ENCODE assay signal across 19 cellular contexts in the genomic region with DNA sequence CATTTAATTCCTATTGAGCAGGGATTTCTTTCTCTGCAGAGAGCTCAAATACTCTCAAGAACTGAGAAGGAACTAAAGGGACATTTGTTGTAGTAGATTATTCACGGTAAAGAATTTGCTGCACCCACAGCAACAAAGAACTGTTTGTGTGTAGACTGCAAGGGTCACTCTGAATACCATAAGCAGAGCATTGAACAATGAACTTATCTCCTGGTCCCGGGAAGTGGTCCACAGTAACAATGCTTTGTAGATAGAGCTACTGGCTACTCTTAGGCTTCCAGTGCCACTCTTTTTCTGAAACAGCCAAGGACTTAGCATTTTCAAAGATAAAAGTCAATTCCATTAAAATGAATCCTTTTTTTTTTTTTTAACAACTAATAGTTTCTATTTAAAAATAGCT.
DNase-seq lines count a peak whose midpoint lies in the region; ATAC-seq, FAIRE-seq and TF ChIP-seq lines count a peak whose summit lies in the region.
"Had no signal": no experiment of that assay in that cellular context is flagged by ENCODE, and none has a peak within 500 bp of the region (broad histone marks: within the 10 kb centered on the region; RNA-seq: fewer than 3 reads in every experiment).

No MANE protein-coding gene starts in this region.

- H3K79me2 ChIP-seq in HepG2 (ENCODE audit: insufficient read depth, low read length), result no peaks in the 10 kb centered on the region

- TF ChIP-seq POLR2A in HepG2 (IDR thresholded peaks at IDR 0.05; ENCODE audit: insufficient read depth in 1 of 2, low read depth in 2 of 2, low read length in 2 of 2) (no peak), right lobe of liver (IDR thresholded peaks at IDR 0.05) (no peak), tibial nerve (IDR thresholded peaks at IDR 0.05) (no peak)

- no peak for FAIRE-seq in HepG2 (lab: Jason Lieb, UNC)
- FAIRE-seq: G401.6, GM12878, H1 had no signal

- H3K36me3 ChIP-seq in HepG2 (replicated peaks in 1 of 2; ENCODE audit: control insufficient read depth in 1 of 2, insufficient read depth in 2 of 2, low read length in 2 of 2) (no peaks in the 10 kb centered on the region), right lobe of liver (no peaks in the 10 kb centered on the region), mesodermal cell (ENCODE audit: control insufficient read depth, insufficient read depth, low read length) (no peaks in the 10 kb centered on the region), tibial nerve (no peaks in the 10 kb centered on the region)

- peaks cover 12% of the 10 kb centered on the region for H3K4me1 ChIP-seq in HepG2 (ENCODE audit: insufficient read depth, low read length)
- H3K4me1 ChIP-seq in right lobe of liver, result peaks cover 0 to 18% (median 3%) of the 10 kb centered on the region in 4 donors
- no peaks in the 10 kb centered on the region for H3K4me1 ChIP-seq in mesodermal cell (ENCODE audit: control insufficient read depth, insufficient read depth, low read length, poor library complexity, severe bottlenecking)
- peaks cover 0 to 19% (median 8%) of the 10 kb centered on the region in 4 donors for H3K4me1 ChIP-seq in tibial nerve

- peaks cover 0 to 6% (median 0%) of the 10 kb centered on the region in 5 experiments for H3K9me3 Mint-ChIP-seq in brain

- H3K4me3 Mint-ChIP-seq in brain, result no peak overlapping the region
- H3K4me3 Mint-ChIP-seq: CD4-positive, alpha-beta memory T cell; IgD-negative memory B cell had no signal

- ATAC-seq in HepG2, result peak; percentile 81
- no peak for ATAC-seq in right lobe of liver
- ATAC-seq: GM12878 had no signal

- H3K27me3 ChIP-seq in HepG2 (ENCODE audit: control insufficient read depth in 1 of 2, insufficient read depth in 2 of 2, low read length in 2 of 2), result no peaks in the 10 kb centered on the region
- H3K27me3 ChIP-seq in right lobe of liver, result no peaks in the 10 kb centered on the region
- no peaks in the 10 kb centered on the region for H3K27me3 ChIP-seq in tibial nerve

- peaks cover 20% of the 10 kb centered on the region for H3K4me1 Mint-ChIP-seq in brain

- TF ChIP-seq EP300 in HepG2 (IDR thresholded peaks at IDR 0.05; ENCODE audit: low read depth in 2 of 2, low read length in 2 of 2) (no peak), HepG2 (CRISPR knock-in tag; IDR thresholded peaks at IDR 0.05; ENCODE audit: borderline replicate concordance) (no peak), tibial nerve (IDR thresholded peaks at IDR 0.05) (peak in 1 of 2 donors; percentile 38)

- no peak overlapping the region for H3K4me3 ChIP-seq in HepG2 (replicated peaks in 1 of 3; ENCODE audit: insufficient read depth in 1 of 3, low read depth in 2 of 3, low read length in 3 of 3)
- no peak overlapping the region for H3K4me3 ChIP-seq in right lobe of liver
- no peak overlapping the region for H3K4me3 ChIP-seq in mesodermal cell (ENCODE audit: extremely low read depth, insufficient read depth, low read length, poor library complexity, severe bottlenecking)
- no peak overlapping the region for H3K4me3 ChIP-seq in tibial nerve
- H3K4me3 ChIP-seq: GM12878 had no signal

- WGBS in HepG2 (ENCODE audit: low lambda C conversion rate), result 0% methylated on average over 2 of the region's 2 CpGs
- 47% methylated on average over 2 of the region's 2 CpGs for WGBS in right lobe of liver (ENCODE audit: insufficient coverage, low coverage, low lambda C conversion rate, missing lambda C conversion rate)
- 86 to 92% methylated on average over 1 of the region's 2 CpGs for WGBS in mesodermal cell (ENCODE audit: insufficient coverage in 2 of 2), 2 experiments
- 30 to 31% methylated on average over 2 of the region's 2 CpGs for WGBS in tibial nerve, 2 donors

- H3K9me3 ChIP-seq in HepG2 (ENCODE audit: low read length) (no peaks in the 10 kb centered on the region), right lobe of liver (no peaks in the 10 kb centered on the region), mesodermal cell (ENCODE audit: control insufficient read depth, low read length) (peaks cover 4% of the 10 kb centered on the region), tibial nerve (no peaks in the 10 kb centered on the region)

- DNase-seq in HepG2 (ENCODE audit: low spot score) (peak; percentile 15), right lobe of liver (no peak), tibial nerve (ENCODE audit: low spot score in 2 of 2) (no peak), germinal center (ENCODE audit: low spot score) (no peak), iPS-NIHi11 (ENCODE audit: low spot score) (no peak), superior temporal gyrus (ENCODE audit: extremely low spot score) (no peak)
- DNase-seq: CD4-positive, alpha-beta memory T cell; DND-41; Kasumi-1; MM.1S; NCI-H1092 treated with DMSO at 0.1 percent for 48 hours; NCI-H1694; NCI-H524 had no signal

- TF ChIP-seq RAD21 in HepG2 (CRISPR knock-in tag; IDR thresholded peaks at IDR 0.05), result no peak

- peak overlapping the region in 3 of 5 experiments; percentile 40 to 80 (median 61) for H3K27ac Mint-ChIP-seq in brain
- H3K27ac Mint-ChIP-seq: CD4-positive, alpha-beta memory T cell; IgD-negative memory B cell had no signal

- no peak overlapping the region for H3K4me2 ChIP-seq in HepG2 (ENCODE audit: low read depth, low read length)

- H3K27me3 Mint-ChIP-seq in brain, result peaks cover 7% of the 10 kb centered on the region
- H3K27me3 Mint-ChIP-seq: CD4-positive, alpha-beta memory T cell; IgD-negative memory B cell had no signal

- in situ Hi-C loops in HepG2 (cut with HindIII; ENCODE audit: extremely low pct_ligation_motif_present, low pct_unique_long_range_greater_than_20kb), result no loop called here

- no peak overlapping the region for H3K9ac ChIP-seq in HepG2 (ENCODE audit: insufficient read depth, low read depth, low read length)

- H3K27ac ChIP-seq in HepG2 (ENCODE audit: extremely low read length, insufficient read depth, low read length) (no peak overlapping the region), right lobe of liver (no peak overlapping the region), mesodermal cell (ENCODE audit: low read depth, low read length, severe bottlenecking) (peak overlapping the region; percentile 23), tibial nerve (peak overlapping the region; percentile 4 to 79 (median 38))

- no TSS peak for BruUV-seq in HepG2 (replicated peaks; lab: Mats Ljungman, UMichigan)

- TF ChIP-seq CTCF in HepG2 (CRISPR knock-in tag; IDR thresholded peaks at IDR 0.05), result no peak
- no peak for TF ChIP-seq CTCF in right lobe of liver (IDR thresholded peaks at IDR 0.05)
- TF ChIP-seq CTCF in brain (conservative IDR thresholded peaks at IDR 0.05), result no peak
- TF ChIP-seq CTCF in tibial nerve (IDR thresholded peaks at IDR 0.05), result no peak

- H3K36me3 Mint-ChIP-seq in brain, result no peaks in the 10 kb centered on the region
- H3K36me3 Mint-ChIP-seq: CD4-positive, alpha-beta memory T cell had no signal

- CTCF ChIA-PET in HepG2 (lab: Yijun Ruan, JAX; ENCODE audit: low intra/inter-chr PET ratio, low total read pairs), result no interaction called here

- POLR2A ChIA-PET in HepG2 (lab: Yijun Ruan, JAX), result no interaction called here

- no peaks in the 10 kb centered on the region for H4K20me1 ChIP-seq in HepG2 (ENCODE audit: insufficient read depth, low read length)

- intact Hi-C loops in HepG2 (cut with micrococcal nuclease; ENCODE audit: unreplicated experiment), result loop anchor here (10.0 kb wide), 1 partner anchor 184 kb away; no protein-coding TSS in a partner anchor
- intact Hi-C loops in right lobe of liver (cut with DNase I), result no loop called here

- no peak overlapping the region for H2AFZ ChIP-seq in HepG2 (ENCODE audit: low read length)

TF ChIP-seq in HepG2, 621 proteins besides CTCF, POLR2A, EP300 and RAD21:
- TF ChIP-seq SOX13 (IDR thresholded peaks at IDR 0.05), result 0 out of 2 replicates have a peak, but pooled peaks have one; percentile 43
- peak in 1 of 2 experiments; percentile 86; a peak in 2 of 4 replicates for TF ChIP-seq SOX13 (CRISPR knock-in tag; conservative IDR thresholded peaks at IDR 0.05 in 1 of 2, IDR thresholded peaks at IDR 0.05 in 1 of 2)
- no peak for TF ChIP-seq SOX6 (IDR thresholded peaks at IDR 0.05)
- 0 out of 2 replicates have a peak, but pooled peaks have one; percentile 41 for TF ChIP-seq SOX6 (CRISPR knock-in tag; IDR thresholded peaks at IDR 0.05)
- TF ChIP-seq ZFP36L1 (CRISPR knock-in tag; IDR thresholded peaks at IDR 0.05), result no peak
- peak; percentile 81 for TF ChIP-seq SOX5 (CRISPR knock-in tag; IDR thresholded peaks at IDR 0.05; ENCODE audit: borderline replicate concordance)
- TF ChIP-seq ZNF331 (CRISPR knock-in tag; IDR thresholded peaks at IDR 0.05), result 0 out of 2 replicates have a peak, but pooled peaks have one; percentile 33

Comparison
In these comparisons a context has a peak if more than half of its experiments do, and no peak if none do; other contexts are left out.
1. H3K27ac ChIP-seq: peak in mesodermal cell (single experiment) and tibial nerve (4 of 4); none in HepG2 (single experiment) and right lobe of liver (0 of 3).